In genomic region chr14:52789118-52789517, GRCh38 we compare ENCODE assay signal across 12 cellular contexts. TPM values are rescaled to one million over a fixed set of nuclear protein-coding genes. Genes with fewer than 3 reads are reported as not detected.
A peak's percentile ranks its signal among the peaks of the same experiment; 100 is the strongest.
DNase-seq lines count a peak whose midpoint lies in the region; ATAC-seq, FAIRE-seq and TF ChIP-seq lines count a peak whose summit lies in the region.
"Had no signal": no experiment of that assay in that cellular context is flagged by ENCODE, and none has a peak within 500 bp of the region (broad histone marks: within the 10 kb centered on the region; RNA-seq: fewer than 3 reads in every experiment).

No MANE protein-coding gene starts in this region.

- H3K36me3 Mint-ChIP-seq in natural killer cell, result no peaks in the 10 kb centered on the region

- peak overlapping the region in 1 of 2 donors; percentile 21 for H3K27ac Mint-ChIP-seq in natural killer cell

- intact Hi-C loops in GM12878 (cut with micrococcal nuclease; ENCODE audit: unreplicated experiment), result loop anchor here (5.0 kb wide), 1 partner anchor 97 kb away; no protein-coding TSS in a partner anchor
- intact Hi-C loops in natural killer cell (cut with micrococcal nuclease), result no loop called here

- H3K4me1 Mint-ChIP-seq in natural killer cell, result peaks cover 28 to 34% of the 10 kb centered on the region in 2 donors

- WGBS in GM12878 (ENCODE audit: insufficient coverage, insufficient replicate concordance, low lambda C conversion rate, missing lambda C conversion rate), result 100% methylated on average over 2 of the region's 2 CpGs

- DNase-seq in DND-41 (no peak), KBM-7 (peak; percentile 4), GM12878 (ENCODE audit: low read depth, low spot score) (no peak), natural killer cell (no peak), SW 1271 (lab: John Stamatoyannopoulos, UW) (no peak)
- DNase-seq: activated CD4-positive, alpha-beta T cell treated with anti-CD3 and anti-CD28 coated beads, Interleukin-2, amount 50 U/mL, for 4 hours; aorta; NCI-H226; SHP77 treated with DMSO at 0.1 percent for 48 hours had no signal

- no peaks in the 10 kb centered on the region for H3K9me3 Mint-ChIP-seq in natural killer cell

- H3K27me3 Mint-ChIP-seq in natural killer cell (ENCODE audit: low read depth in 2 of 2), result no peaks in the 10 kb centered on the region

- no peak for ATAC-seq in DND-41 (ENCODE audit: insufficient read depth, low read depth)
- no peak for ATAC-seq in GM12878
- ATAC-seq in natural killer cell, result no peak
- no peak for ATAC-seq in GM18517 (IDR thresholded peaks at IDR 0.05; ENCODE audit: unreplicated experiment)
- ATAC-seq in HG03469 (IDR thresholded peaks at IDR 0.05; ENCODE audit: unreplicated experiment), result no peak

- no TSS peak for BruUV-seq in GM12878 (replicated peaks; lab: Mats Ljungman, UMichigan)

- peaks cover 63% of the 10 kb centered on the region for H3K79me2 ChIP-seq in DND-41 (ENCODE audit: insufficient read depth, low read length)
- peaks cover 31% of the 10 kb centered on the region for H3K79me2 ChIP-seq in GM12878 (ENCODE audit: control insufficient read depth, insufficient read depth, low read length)

- RAD21 ChIA-PET in GM12878 (lab: Charles Lee; ENCODE audit: unreplicated experiment), result no interaction called here

- no peak for FAIRE-seq in GM12878 (lab: Jason Lieb, UNC)
- FAIRE-seq: endometrium had no signal

- peak overlapping the region; percentile 89 for H3K9ac ChIP-seq in DND-41 (ENCODE audit: low read depth, low read length)
- H3K9ac ChIP-seq in GM12878 (ENCODE audit: control insufficient read depth, insufficient read depth, low read length), result no peak overlapping the region; the same call in 1 of the 2 replicates

- TF ChIP-seq RAD21 in GM12878 (IDR thresholded peaks at IDR 0.05; ENCODE audit: insufficient read depth, low read depth, low read length), result no peak

- H3K36me3 ChIP-seq in DND-41 (ENCODE audit: insufficient read depth, low read length) (no peaks in the 10 kb centered on the region; the same call in 1 of the 2 replicates), GM12878 (ENCODE audit: control insufficient read depth in 2 of 2, insufficient read depth in 2 of 2, low read length in 1 of 2) (no peaks in the 10 kb centered on the region)

- H3K4me2 ChIP-seq in DND-41 (ENCODE audit: insufficient read depth, low read length) (peak overlapping the region; percentile 91), GM12878 (ENCODE audit: control insufficient read depth, insufficient read depth) (peak overlapping the region; percentile 50)

- in situ Hi-C loops in KBM-7 (cut with MboI; ENCODE audit: low pct_unique_long_range_greater_than_20kb, low sequenced_read_pairs) (no loop called here), GM12878 (cut with MboI) (no loop called here)

- no peak for TF ChIP-seq EP300 in GM12878 (IDR thresholded peaks at IDR 0.05; ENCODE audit: borderline replicate concordance in 1 of 2, control insufficient read depth in 1 of 2, low read depth in 2 of 2, low read length in 2 of 2)

- H3K9me3 ChIP-seq in DND-41 (ENCODE audit: insufficient read depth, low read length, severe bottlenecking) (no peaks in the 10 kb centered on the region), GM12878 (replicated peaks; ENCODE audit: control insufficient read depth, insufficient read depth, low read length) (no peaks in the 10 kb centered on the region)

- CTCF ChIA-PET in GM12878 (lab: Yijun Ruan, JAX), result no interaction called here

- H3K27ac ChIP-seq in DND-41 (ENCODE audit: low read length) (peak overlapping the region; percentile 47; the same call in 1 of the 2 replicates), GM12878 (ENCODE audit: control insufficient read depth, insufficient read depth) (no peak overlapping the region)

- H3K4me3 ChIP-seq in DND-41 (ENCODE audit: low read depth in 1 of 2, low read length in 2 of 2) (peak overlapping the region; percentile 9 to 99; a peak in 3 of 4 replicates), GM12878 (peak overlapping the region; percentile 17; the same call in 1 of the 2 replicates)

- no peak for TF ChIP-seq POLR2A in GM12878 (IDR thresholded peaks at IDR 0.05; ENCODE audit: low read depth, low read length)

- H4K20me1 ChIP-seq in DND-41 (ENCODE audit: insufficient read depth, low read length) (no peaks in the 10 kb centered on the region), GM12878 (ENCODE audit: control insufficient read depth, insufficient read depth) (no peaks in the 10 kb centered on the region)

- TF ChIP-seq CTCF in DND-41 (IDR thresholded peaks at IDR 0.05; ENCODE audit: borderline replicate concordance, extremely low read depth, low read length, poor library complexity, severe bottlenecking), result no peak
- TF ChIP-seq CTCF in GM12878 (IDR thresholded peaks at IDR 0.05 in 2 of 3, conservative IDR thresholded peaks at IDR 0.05 in 1 of 3; ENCODE audit: control insufficient read depth in 2 of 3, extremely low read depth in 1 of 3, insufficient read depth in 1 of 3, low read depth in 3 of 3, low read length in 3 of 3), result no peak
- TF ChIP-seq CTCF in natural killer cell (IDR thresholded peaks at IDR 0.05), result no peak

- H3K27me3 ChIP-seq in DND-41 (ENCODE audit: insufficient read depth, low read length, poor library complexity) (no peaks in the 10 kb centered on the region), GM12878 (replicated peaks in 1 of 2; ENCODE audit: control insufficient read depth in 2 of 2, insufficient read depth in 2 of 2, low read length in 1 of 2) (no peaks in the 10 kb centered on the region)

- H2AFZ ChIP-seq in DND-41 (ENCODE audit: low read depth, low read length) (no peak overlapping the region), GM12878 (ENCODE audit: control insufficient read depth, low read depth, low read length) (no peak overlapping the region)

- peaks cover 49% of the 10 kb centered on the region for H3K4me1 ChIP-seq in DND-41 (ENCODE audit: insufficient read depth, low read length)
- H3K4me1 ChIP-seq in GM12878 (ENCODE audit: control insufficient read depth, insufficient read depth, low read length), result no peaks in the 10 kb centered on the region

- SMC1A ChIA-PET in GM12878 (lab: Charles Lee; ENCODE audit: uncharacterized antibody, unreplicated experiment), result interaction anchor here (1.5 to 1.7 kb wide), 2 partner anchors 22 to 122 kb away, joined by 4 to 6 read pairs; no protein-coding TSS in a partner anchor

- POLR2A ChIA-PET in GM12878 (lab: Charles Lee), result no interaction called here

- H3K4me3 Mint-ChIP-seq in natural killer cell, result peak overlapping the region; percentile 38

TF ChIP-seq in GM12878, 131 proteins besides CTCF, POLR2A, EP300 and RAD21:
- TF ChIP-seq NBN (IDR thresholded peaks at IDR 0.05), result no peak
- no peak for TF ChIP-seq SUPT20H (IDR thresholded peaks at IDR 0.05; ENCODE audit: borderline replicate concordance, control insufficient read depth, low read depth, low read length)
- TF ChIP-seq SMC3 (IDR thresholded peaks at IDR 0.05; ENCODE audit: borderline replicate concordance, low read length), result no peak

RNA-seq across cellular contexts. Expression of gene GNPNAT1, which starts 2.3 kb away (rescaled TPM):
- 6.5 and 6.7 TPM in 2 replicates for total RNA-seq in GM12878 (2013; cell fraction: nucleolus; rRNA removed)
- 20.2 and 20.3 TPM in 2 replicates for total RNA-seq in GM12878 (2014; rRNA removed)
- 27.8 and 28.3 TPM in 2 replicates for total RNA-seq in GM12878 (2014; rRNA removed; fragmentation: Illumina TruSeq; extraction: Trizol)
- 24.9 and 28.2 TPM in 2 replicates for total RNA-seq in GM12878 (2021)
- polyA plus RNA-seq in GM12878 (2011; ENCODE audit: low read depth), result 6.5 TPM
- 18.9 and 27.1 TPM in 2 replicates for polyA plus RNA-seq in GM12878 (2011; rRNA removed)
- polyA plus RNA-seq in GM12878 (2011; cell fraction: cytosol; rRNA removed), result 10.9 and 12.5 TPM in 2 replicates
- 2.8 and 15.7 TPM in 2 replicates for polyA plus RNA-seq in GM12878 (2011; cell fraction: nucleus; rRNA removed)
- 10.7 and 11.8 TPM in 2 replicates for polyA plus RNA-seq in GM12878 (2012)
- polyA plus RNA-seq in GM12878 (2014; fragmentation: Illumina TruSeq; extraction: Trizol), result 30.7 and 35.4 TPM in 2 replicates
- polyA plus RNA-seq in GM12878 (2014; fragmentation: Nextera tagmentation; extraction: Ambion mirVana), result 10 to 100 TPM; 23.4 to 29.1 TPM
- polyA plus RNA-seq in GM12878 (2014; rRNA removed), result 19.8 and 20.2 TPM in 2 replicates
- 10 to 100 TPM; 50.4 to 52.6 TPM for polyA plus RNA-seq in GM12878 (2016; fragmentation: Nextera tagmentation; extraction: Ambion mirVana)
- 7.5 and 8.0 TPM in 2 replicates for polyA minus RNA-seq in GM12878 (2011; rRNA and poly(A)+ RNA removed)
- polyA minus RNA-seq in GM12878 (2011; cell fraction: cytosol; rRNA and poly(A)+ RNA removed), result 6.4 and 7.9 TPM in 2 replicates
- polyA minus RNA-seq in GM12878 (2011; cell fraction: nucleus; rRNA and poly(A)+ RNA removed), result 4.7 and 4.9 TPM in 2 replicates
- total RNA-seq in natural killer cell, result 1 to 10 TPM; 5.6 to 7.5 (median 7.0) TPM

RNA-seq across cellular contexts. Expression of gene STYX, which starts 59.2 kb away (rescaled TPM):
- 14.9 and 15.2 TPM in 2 replicates for total RNA-seq in GM12878 (2013; cell fraction: nucleolus; rRNA removed)
- total RNA-seq in GM12878 (2014; rRNA removed) (9.4 and 11.0 TPM in 2 replicates), GM12878 (2014; rRNA removed; fragmentation: Illumina TruSeq; extraction: Trizol) (13.0 and 13.3 TPM in 2 replicates), GM12878 (2021) (8.7 and 9.5 TPM in 2 replicates), natural killer cell (10 to 100 TPM; 13.3 to 22.9 (median 18.3) TPM)
- 2.4 TPM for polyA plus RNA-seq in GM12878 (2011; ENCODE audit: low read depth)
- polyA plus RNA-seq in GM12878 (2011; rRNA removed) (9.0 and 15.3 TPM in 2 replicates), GM12878 (2014; fragmentation: Illumina TruSeq; extraction: Trizol) (9.0 and 11.3 TPM in 2 replicates), GM12878 (2014; fragmentation: Nextera tagmentation; extraction: Ambion mirVana) (10 to 100 TPM in 1 of 2 experiments, 1 to 10 TPM in 1; 5.0 to 10.1 TPM), GM12878 (2014; rRNA removed) (6.7 and 8.6 TPM in 2 replicates), GM12878 (2016; fragmentation: Nextera tagmentation; extraction: Ambion mirVana) (10 to 100 TPM; 13.8 to 15.3 TPM)
- 3.4 TPM in 2 replicates for polyA plus RNA-seq in GM12878 (2011; cell fraction: cytosol; rRNA removed)
- polyA plus RNA-seq in GM12878 (2011; cell fraction: nucleus; rRNA removed), result 2.3 and 2.9 TPM in 2 replicates
- 6.2 and 7.9 TPM in 2 replicates for polyA plus RNA-seq in GM12878 (2012)
- polyA minus RNA-seq in GM12878 (2011; rRNA and poly(A)+ RNA removed), result 4.8 and 6.1 TPM in 2 replicates
- polyA minus RNA-seq in GM12878 (2011; cell fraction: cytosol; rRNA and poly(A)+ RNA removed), result 3.2 and 4.0 TPM in 2 replicates
- 3.4 and 7.1 TPM in 2 replicates for polyA minus RNA-seq in GM12878 (2011; cell fraction: nucleus; rRNA and poly(A)+ RNA removed)
